In the genomic region with DNA sequence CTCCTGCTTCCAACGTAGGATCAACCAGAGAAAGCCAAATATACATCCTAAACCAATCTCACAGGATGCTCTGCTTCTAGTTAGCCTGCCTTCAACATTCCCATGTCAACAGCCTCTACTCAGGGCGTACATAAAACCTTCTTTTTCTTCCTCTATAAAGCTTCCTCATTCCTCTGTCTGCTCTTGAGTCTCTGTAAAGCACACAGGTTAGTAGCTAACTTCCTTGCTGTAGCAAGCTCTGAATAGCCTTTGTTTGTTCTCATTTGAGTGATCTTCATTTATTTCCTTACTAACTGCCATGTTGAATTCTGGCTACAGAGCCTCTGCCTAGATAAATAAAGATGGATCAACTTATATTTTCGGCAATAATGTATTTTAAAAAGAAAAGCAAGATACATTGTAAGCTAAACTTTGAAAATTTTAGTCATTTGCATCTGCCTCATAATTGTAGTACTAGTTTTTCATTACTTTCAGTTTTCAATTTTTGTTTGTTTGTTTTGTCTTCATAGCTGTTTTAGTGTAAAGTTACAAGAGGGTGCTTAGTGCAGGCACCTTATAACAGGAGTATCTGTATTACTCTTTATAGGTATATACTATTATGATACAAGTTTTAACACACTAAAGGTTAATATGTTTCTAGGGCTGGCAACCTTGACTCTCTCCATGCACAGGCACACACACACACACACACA, we compare ENCODE assay signal across 12 cellular contexts.
DNase-seq lines count a peak whose midpoint lies in the region; ATAC-seq and TF ChIP-seq lines count a peak whose summit lies in the region.
"Had no signal": no experiment of that assay in that cellular context is flagged by ENCODE, and none has a peak within 500 bp of the region (broad histone marks: within the 10 kb centered on the region; RNA-seq: fewer than 3 reads in every experiment).

No MANE protein-coding gene starts in this region.

- WGBS in tibial nerve, 2 donors: 72 to 75% methylated on average over 3 of the region's 3 CpGs

- H3K9me3 ChIP-seq in WERI-Rb-1 (ENCODE audit: severe bottlenecking): no peaks in the 10 kb centered on the region
- H3K9me3 ChIP-seq in vagina: no peaks in the 10 kb centered on the region
- no peaks in the 10 kb centered on the region for H3K9me3 ChIP-seq in tibial nerve
- H3K9me3 ChIP-seq: BLaER1, sigmoid colon had no signal

- ATAC-seq in GM18508 (IDR thresholded peaks at IDR 0.05; ENCODE audit: insufficient read depth, unreplicated experiment) (peak; percentile 46), GM21447 (IDR thresholded peaks at IDR 0.05; ENCODE audit: unreplicated experiment) (peak; percentile 69), HG03103 (IDR thresholded peaks at IDR 0.05; ENCODE audit: low read depth, unreplicated experiment) (peak; percentile 47)
- ATAC-seq: K562 had no signal

- H3K27ac ChIP-seq in WERI-Rb-1 (peak overlapping the region; percentile 5; the same call in 1 of the 2 replicates), vagina (no peak overlapping the region), tibial nerve (no peak overlapping the region)
- H3K27ac ChIP-seq: BLaER1, sigmoid colon had no signal

- H3K4me3 ChIP-seq in WERI-Rb-1 (ENCODE audit: low read depth, low read length) (no peak overlapping the region), vagina (no peak overlapping the region), tibial nerve (no peak overlapping the region)
- H3K4me3 ChIP-seq: BLaER1, K562, sigmoid colon had no signal

- intact Hi-C loops in vagina (cut with DNase I): no loop called here

- H3K36me3 ChIP-seq in WERI-Rb-1 (no peaks in the 10 kb centered on the region), vagina (no peaks in the 10 kb centered on the region), tibial nerve (no peaks in the 10 kb centered on the region)
- H3K36me3 ChIP-seq: BLaER1, sigmoid colon had no signal

- TF ChIP-seq CTCF in WERI-Rb-1 (IDR thresholded peaks at IDR 0.05; ENCODE audit: low read depth, low read length) (no peak), vagina (IDR thresholded peaks at IDR 0.05) (no peak), tibial nerve (IDR thresholded peaks at IDR 0.05) (no peak)

- CTCF ChIA-PET in HEK293T (lab: Yijun Ruan, JAX): interaction anchor here (0.7 kb wide), 1 partner anchor 645 kb away, joined by 4 read pairs; no protein-coding TSS in a partner anchor

- TF ChIP-seq EP300 in tibial nerve (IDR thresholded peaks at IDR 0.05): no peak

- H3K27me3 ChIP-seq in WERI-Rb-1 (ENCODE audit: insufficient read depth, low read depth, severe bottlenecking) (no peaks in the 10 kb centered on the region), vagina (no peaks in the 10 kb centered on the region), tibial nerve (no peaks in the 10 kb centered on the region)
- H3K27me3 ChIP-seq: BLaER1, sigmoid colon had no signal

- POLR2A ChIA-PET in HEK293T (lab: Yijun Ruan, JAX): no interaction called here

- no peak for TF ChIP-seq POLR2A in vagina (IDR thresholded peaks at IDR 0.05)
- no peak for TF ChIP-seq POLR2A in tibial nerve (IDR thresholded peaks at IDR 0.05)

- DNase-seq in WERI-Rb-1: no peak
- DNase-seq in vagina (ENCODE audit: extremely low spot score in 2 of 2): no peak
- DNase-seq in tibial nerve (ENCODE audit: low spot score in 2 of 2): no peak
- DNase-seq in stimulated activated naive CD4-positive, alpha-beta T cell (lab: John Stamatoyannopoulos, UW): no peak
- DNase-seq in HEK293T (ENCODE audit: extremely low spot score): no peak
- DNase-seq: activated CD4-positive, alpha-beta memory T cell treated with anti-CD3 and anti-CD28 coated beads, Interleukin-2, amount 10 ng/mL, durations not matched to agents 7 days and 5 days; sigmoid colon had no signal

- H3K4me1 ChIP-seq in vagina (no peaks in the 10 kb centered on the region), tibial nerve (no peaks in the 10 kb centered on the region)
- H3K4me1 ChIP-seq: BLaER1, sigmoid colon had no signal

TF ChIP-seq in HEK293T, 16 proteins besides CTCF, POLR2A, EP300 and RAD21:
- TF ChIP-seq FOXK2 (IDR thresholded peaks at IDR 0.05): no peak
- TF ChIP-seq FOXM1 (IDR thresholded peaks at IDR 0.05; ENCODE audit: borderline replicate concordance): no peak
- TF ChIP-seq ELF4 (IDR thresholded peaks at IDR 0.05): no peak
